ENCODE assay signal across 1 cellular context in the genomic region with DNA sequence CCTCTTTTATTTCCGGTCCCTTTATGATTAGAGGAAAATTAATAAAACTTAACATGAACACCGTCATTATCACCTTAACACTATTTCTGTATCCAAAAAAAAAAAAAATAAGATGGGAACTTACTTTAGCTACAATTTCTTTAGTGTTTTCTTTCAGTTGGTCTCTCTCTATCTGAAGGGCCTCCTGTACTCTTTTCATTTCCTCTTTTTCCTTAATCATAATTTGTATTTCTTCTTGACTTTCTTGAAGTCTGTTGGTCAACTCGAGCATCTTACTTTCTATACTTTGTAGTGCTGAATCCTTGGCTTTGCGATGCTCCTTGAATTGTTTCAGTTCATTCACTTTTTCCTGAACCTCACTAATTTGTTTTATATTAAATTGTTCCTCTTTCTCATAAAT.
TF ChIP-seq lines count a peak whose summit lies in the region.

No MANE protein-coding gene starts in this region.

TF ChIP-seq in GM12878, 131 proteins besides CTCF, POLR2A, EP300 and RAD21:
- TF ChIP-seq SPI1 (IDR thresholded peaks at IDR 0.05; ENCODE audit: borderline replicate concordance, insufficient read depth, low read depth, low read length) (peak; percentile 52; the same call in 1 of the 2 replicates), SUZ12 (IDR thresholded peaks at IDR 0.05; ENCODE audit: unreplicated experiment) (no peak), MTA3 (IDR thresholded peaks at IDR 0.05; ENCODE audit: borderline replicate concordance, low read length) (no peak), FOS (IDR thresholded peaks at IDR 0.05; ENCODE audit: borderline replicate concordance, extremely low read depth, insufficient read length) (no peak)
- TF ChIP-seq, protein P1, sequence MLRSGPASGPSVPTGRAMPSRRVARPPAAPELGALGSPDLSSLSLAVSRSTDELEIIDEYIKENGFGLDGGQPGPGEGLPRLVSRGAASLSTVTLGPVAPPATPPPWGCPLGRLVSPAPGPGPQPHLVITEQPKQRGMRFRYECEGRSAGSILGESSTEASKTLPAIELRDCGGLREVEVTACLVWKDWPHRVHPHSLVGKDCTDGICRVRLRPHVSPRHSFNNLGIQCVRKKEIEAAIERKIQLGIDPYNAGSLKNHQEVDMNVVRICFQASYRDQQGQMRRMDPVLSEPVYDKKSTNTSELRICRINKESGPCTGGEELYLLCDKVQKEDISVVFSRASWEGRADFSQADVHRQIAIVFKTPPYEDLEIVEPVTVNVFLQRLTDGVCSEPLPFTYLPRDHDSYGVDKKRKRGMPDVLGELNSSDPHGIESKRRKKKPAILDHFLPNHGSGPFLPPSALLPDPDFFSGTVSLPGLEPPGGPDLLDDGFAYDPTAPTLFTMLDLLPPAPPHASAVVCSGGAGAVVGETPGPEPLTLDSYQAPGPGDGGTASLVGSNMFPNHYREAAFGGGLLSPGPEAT (IDR thresholded peaks at IDR 0.05; ENCODE audit: low read depth) = no peak
- TF ChIP-seq, protein P2, sequence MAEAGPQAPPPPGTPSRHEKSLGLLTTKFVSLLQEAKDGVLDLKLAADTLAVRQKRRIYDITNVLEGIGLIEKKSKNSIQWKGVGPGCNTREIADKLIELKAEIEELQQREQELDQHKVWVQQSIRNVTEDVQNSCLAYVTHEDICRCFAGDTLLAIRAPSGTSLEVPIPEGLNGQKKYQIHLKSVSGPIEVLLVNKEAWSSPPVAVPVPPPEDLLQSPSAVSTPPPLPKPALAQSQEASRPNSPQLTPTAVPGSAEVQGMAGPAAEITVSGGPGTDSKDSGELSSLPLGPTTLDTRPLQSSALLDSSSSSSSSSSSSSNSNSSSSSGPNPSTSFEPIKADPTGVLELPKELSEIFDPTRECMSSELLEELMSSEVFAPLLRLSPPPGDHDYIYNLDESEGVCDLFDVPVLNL (IDR thresholded peaks at IDR 0.05; ENCODE audit: low read depth, low read length) = no peak
